Comparison of ENCODE assay signal across 1 cellular context in the genomic region with DNA sequence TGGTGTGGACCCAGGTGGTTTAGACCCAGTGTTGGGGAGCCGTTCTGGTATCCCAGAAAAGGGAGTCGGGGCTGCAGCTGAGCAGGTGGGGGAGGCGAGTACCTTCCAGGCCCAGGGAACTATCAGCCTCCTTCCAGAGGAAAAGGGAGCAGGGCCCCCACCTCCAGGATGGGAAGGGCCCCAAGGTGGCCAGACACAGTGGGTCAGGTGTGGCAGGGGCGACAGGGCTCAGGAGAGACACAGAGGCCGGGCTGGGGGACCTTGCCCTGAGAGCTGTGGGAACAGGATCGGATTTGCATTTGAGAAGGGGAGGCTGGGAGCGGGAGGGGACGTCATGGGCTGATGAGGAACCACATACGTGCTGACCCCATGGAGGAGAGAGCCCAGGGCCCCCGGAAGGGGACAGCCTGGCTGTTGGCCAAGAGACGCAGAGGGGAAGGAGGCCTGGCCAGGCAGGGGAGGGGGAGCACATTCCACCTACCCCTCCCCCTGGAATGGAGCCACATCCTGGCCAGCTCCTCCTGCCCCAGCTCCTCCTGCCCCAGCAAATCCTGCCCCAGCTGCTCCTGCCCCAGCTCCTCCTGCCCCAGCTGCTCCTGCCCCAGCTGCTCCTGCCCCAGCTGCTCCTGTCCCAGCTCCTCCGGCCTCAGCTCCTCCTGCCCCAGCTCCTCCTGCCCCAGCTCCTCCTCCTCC.
TF ChIP-seq lines count a peak whose summit lies in the region.

No MANE protein-coding gene starts in this region.

TF ChIP-seq in HepG2, 621 proteins besides CTCF, POLR2A, EP300 and RAD21 (continued from another document and continues in another):
- TF ChIP-seq NFKB2 (CRISPR knock-in tag; IDR thresholded peaks at IDR 0.05; ENCODE audit: borderline replicate concordance): peak; percentile 45; the same call in 1 of the 2 replicates
- TF ChIP-seq, protein P1, sequence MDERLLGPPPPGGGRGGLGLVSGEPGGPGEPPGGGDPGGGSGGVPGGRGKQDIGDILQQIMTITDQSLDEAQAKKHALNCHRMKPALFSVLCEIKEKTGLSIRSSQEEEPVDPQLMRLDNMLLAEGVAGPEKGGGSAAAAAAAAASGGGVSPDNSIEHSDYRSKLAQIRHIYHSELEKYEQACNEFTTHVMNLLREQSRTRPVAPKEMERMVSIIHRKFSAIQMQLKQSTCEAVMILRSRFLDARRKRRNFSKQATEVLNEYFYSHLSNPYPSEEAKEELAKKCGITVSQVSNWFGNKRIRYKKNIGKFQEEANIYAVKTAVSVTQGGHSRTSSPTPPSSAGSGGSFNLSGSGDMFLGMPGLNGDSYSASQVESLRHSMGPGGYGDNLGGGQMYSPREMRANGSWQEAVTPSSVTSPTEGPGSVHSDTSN (CRISPR knock-in tag; IDR thresholded peaks at IDR 0.05): no peak
- TF ChIP-seq, protein P2, sequence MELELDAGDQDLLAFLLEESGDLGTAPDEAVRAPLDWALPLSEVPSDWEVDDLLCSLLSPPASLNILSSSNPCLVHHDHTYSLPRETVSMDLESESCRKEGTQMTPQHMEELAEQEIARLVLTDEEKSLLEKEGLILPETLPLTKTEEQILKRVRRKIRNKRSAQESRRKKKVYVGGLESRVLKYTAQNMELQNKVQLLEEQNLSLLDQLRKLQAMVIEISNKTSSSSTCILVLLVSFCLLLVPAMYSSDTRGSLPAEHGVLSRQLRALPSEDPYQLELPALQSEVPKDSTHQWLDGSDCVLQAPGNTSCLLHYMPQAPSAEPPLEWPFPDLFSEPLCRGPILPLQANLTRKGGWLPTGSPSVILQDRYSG (CRISPR knock-in tag; IDR thresholded peaks at IDR 0.05): no peak
- TF ChIP-seq JUND (CRISPR knock-in tag; IDR thresholded peaks at IDR 0.05): no peak; the same call in 1 of the 2 replicates
- TF ChIP-seq, protein P3, sequence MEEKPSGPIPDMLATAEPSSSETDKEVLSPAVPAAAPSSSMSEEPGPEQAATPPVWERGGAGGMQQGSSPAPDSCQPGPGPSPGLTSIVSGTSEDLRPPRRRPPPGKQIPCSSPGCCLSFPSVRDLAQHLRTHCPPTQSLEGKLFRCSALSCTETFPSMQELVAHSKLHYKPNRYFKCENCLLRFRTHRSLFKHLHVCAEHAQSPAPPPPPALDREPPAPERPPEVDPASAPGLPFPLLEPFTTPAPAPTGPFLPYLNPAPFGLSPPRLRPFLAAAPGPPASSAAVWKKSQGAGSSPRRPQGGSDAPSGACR (CRISPR knock-in tag; IDR thresholded peaks at IDR 0.05): no peak; the same call in 1 of the 2 replicates
- TF ChIP-seq, protein P4, sequence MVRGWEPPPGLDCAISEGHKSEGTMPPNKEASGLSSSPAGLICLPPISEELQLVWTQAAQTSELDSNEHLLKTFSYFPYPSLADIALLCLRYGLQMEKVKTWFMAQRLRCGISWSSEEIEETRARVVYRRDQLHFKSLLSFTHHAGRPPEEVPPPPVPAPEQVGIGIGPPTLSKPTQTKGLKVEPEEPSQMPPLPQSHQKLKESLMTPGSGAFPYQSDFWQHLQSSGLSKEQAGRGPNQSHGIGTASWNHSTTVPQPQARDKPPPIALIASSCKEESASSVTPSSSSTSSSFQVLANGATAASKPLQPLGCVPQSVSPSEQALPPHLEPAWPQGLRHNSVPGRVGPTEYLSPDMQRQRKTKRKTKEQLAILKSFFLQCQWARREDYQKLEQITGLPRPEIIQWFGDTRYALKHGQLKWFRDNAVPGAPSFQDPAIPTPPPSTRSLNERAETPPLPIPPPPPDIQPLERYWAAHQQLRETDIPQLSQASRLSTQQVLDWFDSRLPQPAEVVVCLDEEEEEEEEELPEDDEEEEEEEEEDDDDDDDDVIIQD (CRISPR knock-in tag; IDR thresholded peaks at IDR 0.05; ENCODE audit: low read depth): no peak; the same call in 1 of the 2 replicates
- TF ChIP-seq GFI1 (CRISPR knock-in tag; IDR thresholded peaks at IDR 0.05; ENCODE audit: borderline replicate concordance): peak; percentile 87
- TF ChIP-seq ZNF335 (CRISPR knock-in tag; IDR thresholded peaks at IDR 0.05): no peak
- TF ChIP-seq, protein P5, sequence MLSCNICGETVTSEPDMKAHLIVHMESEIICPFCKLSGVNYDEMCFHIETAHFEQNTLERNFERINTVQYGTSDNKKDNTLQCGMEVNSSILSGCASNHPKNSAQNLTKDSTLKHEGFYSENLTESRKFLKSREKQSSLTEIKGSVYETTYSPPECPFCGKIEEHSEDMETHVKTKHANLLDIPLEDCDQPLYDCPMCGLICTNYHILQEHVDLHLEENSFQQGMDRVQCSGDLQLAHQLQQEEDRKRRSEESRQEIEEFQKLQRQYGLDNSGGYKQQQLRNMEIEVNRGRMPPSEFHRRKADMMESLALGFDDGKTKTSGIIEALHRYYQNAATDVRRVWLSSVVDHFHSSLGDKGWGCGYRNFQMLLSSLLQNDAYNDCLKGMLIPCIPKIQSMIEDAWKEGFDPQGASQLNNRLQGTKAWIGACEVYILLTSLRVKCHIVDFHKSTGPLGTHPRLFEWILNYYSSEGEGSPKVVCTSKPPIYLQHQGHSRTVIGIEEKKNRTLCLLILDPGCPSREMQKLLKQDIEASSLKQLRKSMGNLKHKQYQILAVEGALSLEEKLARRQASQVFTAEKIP (CRISPR knock-in tag; IDR thresholded peaks at IDR 0.05; ENCODE audit: borderline replicate concordance): no peak
- no peak for TF ChIP-seq CCAR2 (optimal IDR thresholded peaks at IDR 0.05; ENCODE audit: low read depth, low read length)
- peak; percentile 31; the same call in 1 of the 2 replicates for TF ChIP-seq ZFX (CRISPR knock-in tag; IDR thresholded peaks at IDR 0.05; ENCODE audit: low read depth)
- TF ChIP-seq, protein P6, sequence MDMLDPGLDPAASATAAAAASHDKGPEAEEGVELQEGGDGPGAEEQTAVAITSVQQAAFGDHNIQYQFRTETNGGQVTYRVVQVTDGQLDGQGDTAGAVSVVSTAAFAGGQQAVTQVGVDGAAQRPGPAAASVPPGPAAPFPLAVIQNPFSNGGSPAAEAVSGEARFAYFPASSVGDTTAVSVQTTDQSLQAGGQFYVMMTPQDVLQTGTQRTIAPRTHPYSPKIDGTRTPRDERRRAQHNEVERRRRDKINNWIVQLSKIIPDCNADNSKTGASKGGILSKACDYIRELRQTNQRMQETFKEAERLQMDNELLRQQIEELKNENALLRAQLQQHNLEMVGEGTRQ (IDR thresholded peaks at IDR 0.05; ENCODE audit: low read depth, low read length): no peak
- TF ChIP-seq, protein P6 (CRISPR knock-in tag; IDR thresholded peaks at IDR 0.05; ENCODE audit: borderline replicate concordance): peak; percentile 11; the same call in 1 of the 2 replicates
- TF ChIP-seq ZBTB7A (CRISPR knock-in tag; IDR thresholded peaks at IDR 0.05): no peak; the same call in none of the 2 replicates
- TF ChIP-seq ZNF773 (CRISPR knock-in tag; IDR thresholded peaks at IDR 0.05; ENCODE audit: borderline replicate concordance): no peak
- no peak for TF ChIP-seq PAF1 (CRISPR knock-in tag; IDR thresholded peaks at IDR 0.05)
- peak; percentile 93 for TF ChIP-seq ZNF746 (CRISPR knock-in tag; IDR thresholded peaks at IDR 0.05)
- peak; percentile 90 for TF ChIP-seq RARA (CRISPR knock-in tag; IDR thresholded peaks at IDR 0.05)
- TF ChIP-seq, protein P7, sequence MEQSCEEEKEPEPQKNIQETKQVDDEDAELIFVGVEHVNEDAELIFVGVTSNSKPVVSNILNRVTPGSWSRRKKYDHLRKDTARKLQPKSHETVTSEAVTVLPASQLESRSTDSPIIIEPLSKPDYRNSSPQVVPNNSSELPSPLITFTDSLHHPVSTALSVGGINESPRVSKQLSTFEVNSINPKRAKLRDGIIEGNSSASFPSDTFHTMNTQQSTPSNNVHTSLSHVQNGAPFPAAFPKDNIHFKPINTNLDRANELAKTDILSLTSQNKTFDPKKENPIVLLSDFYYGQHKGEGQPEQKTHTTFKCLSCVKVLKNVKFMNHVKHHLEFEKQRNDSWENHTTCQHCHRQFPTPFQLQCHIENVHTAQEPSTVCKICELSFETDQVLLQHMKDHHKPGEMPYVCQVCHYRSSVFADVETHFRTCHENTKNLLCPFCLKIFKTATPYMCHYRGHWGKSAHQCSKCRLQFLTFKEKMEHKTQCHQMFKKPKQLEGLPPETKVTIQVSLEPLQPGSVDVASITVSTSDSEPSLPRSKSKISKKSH (CRISPR knock-in tag; IDR thresholded peaks at IDR 0.05; ENCODE audit: borderline replicate concordance): no peak
- TF ChIP-seq SAP130 (CRISPR knock-in tag; IDR thresholded peaks at IDR 0.05; ENCODE audit: low read depth): peak; percentile 94
- TF ChIP-seq, protein P8, sequence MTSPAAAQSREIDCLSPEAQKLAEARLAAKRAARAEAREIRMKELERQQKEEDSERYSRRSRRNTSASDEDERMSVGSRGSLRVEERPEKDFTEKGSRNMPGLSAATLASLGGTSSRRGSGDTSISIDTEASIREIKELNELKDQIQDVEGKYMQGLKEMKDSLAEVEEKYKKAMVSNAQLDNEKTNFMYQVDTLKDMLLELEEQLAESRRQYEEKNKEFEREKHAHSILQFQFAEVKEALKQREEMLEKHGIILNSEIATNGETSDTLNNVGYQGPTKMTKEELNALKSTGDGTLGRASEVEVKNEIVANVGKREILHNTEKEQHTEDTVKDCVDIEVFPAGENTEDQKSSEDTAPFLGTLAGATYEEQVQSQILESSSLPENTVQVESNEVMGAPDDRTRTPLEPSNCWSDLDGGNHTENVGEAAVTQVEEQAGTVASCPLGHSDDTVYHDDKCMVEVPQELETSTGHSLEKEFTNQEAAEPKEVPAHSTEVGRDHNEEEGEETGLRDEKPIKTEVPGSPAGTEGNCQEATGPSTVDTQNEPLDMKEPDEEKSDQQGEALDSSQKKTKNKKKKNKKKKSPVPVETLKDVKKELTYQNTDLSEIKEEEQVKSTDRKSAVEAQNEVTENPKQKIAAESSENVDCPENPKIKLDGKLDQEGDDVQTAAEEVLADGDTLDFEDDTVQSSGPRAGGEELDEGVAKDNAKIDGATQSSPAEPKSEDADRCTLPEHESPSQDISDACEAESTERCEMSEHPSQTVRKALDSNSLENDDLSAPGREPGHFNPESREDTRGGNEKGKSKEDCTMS (CRISPR knock-in tag; conservative IDR thresholded peaks at IDR 0.05): no peak
- TF ChIP-seq, protein P9, sequence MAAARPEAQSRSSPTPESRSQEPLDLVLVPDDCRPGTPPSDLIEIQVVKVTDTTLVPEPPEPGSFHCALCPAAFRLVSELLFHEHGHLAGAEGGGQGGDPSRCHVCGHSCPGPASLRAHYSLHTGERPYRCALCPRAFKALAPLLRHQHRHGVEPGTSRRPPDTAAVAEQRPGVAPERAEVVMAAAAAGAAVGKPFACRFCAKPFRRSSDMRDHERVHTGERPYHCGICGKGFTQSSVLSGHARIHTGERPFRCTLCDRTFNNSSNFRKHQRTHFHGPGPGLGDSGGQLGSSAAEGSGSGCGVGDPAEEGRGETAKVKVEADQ (CRISPR knock-in tag; IDR thresholded peaks at IDR 0.05; ENCODE audit: borderline replicate concordance): peak; percentile 50; the same call in 1 of the 2 replicates
- peak; percentile 81; the same call in 1 of the 2 replicates for TF ChIP-seq ZSCAN31 (CRISPR knock-in tag; IDR thresholded peaks at IDR 0.05; ENCODE audit: low read depth)
- TF ChIP-seq, protein P10, sequence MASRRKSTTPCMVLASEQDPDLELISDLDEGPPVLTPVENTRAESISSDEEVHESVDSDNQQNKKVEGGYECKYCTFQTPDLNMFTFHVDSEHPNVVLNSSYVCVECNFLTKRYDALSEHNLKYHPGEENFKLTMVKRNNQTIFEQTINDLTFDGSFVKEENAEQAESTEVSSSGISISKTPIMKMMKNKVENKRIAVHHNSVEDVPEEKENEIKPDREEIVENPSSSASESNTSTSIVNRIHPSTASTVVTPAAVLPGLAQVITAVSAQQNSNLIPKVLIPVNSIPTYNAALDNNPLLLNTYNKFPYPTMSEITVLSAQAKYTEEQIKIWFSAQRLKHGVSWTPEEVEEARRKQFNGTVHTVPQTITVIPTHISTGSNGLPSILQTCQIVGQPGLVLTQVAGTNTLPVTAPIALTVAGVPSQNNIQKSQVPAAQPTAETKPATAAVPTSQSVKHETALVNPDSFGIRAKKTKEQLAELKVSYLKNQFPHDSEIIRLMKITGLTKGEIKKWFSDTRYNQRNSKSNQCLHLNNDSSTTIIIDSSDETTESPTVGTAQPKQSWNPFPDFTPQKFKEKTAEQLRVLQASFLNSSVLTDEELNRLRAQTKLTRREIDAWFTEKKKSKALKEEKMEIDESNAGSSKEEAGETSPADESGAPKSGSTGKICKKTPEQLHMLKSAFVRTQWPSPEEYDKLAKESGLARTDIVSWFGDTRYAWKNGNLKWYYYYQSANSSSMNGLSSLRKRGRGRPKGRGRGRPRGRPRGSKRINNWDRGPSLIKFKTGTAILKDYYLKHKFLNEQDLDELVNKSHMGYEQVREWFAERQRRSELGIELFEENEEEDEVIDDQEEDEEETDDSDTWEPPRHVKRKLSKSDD (CRISPR knock-in tag; IDR thresholded peaks at IDR 0.05; ENCODE audit: low read depth): no peak
- TF ChIP-seq, protein P11, sequence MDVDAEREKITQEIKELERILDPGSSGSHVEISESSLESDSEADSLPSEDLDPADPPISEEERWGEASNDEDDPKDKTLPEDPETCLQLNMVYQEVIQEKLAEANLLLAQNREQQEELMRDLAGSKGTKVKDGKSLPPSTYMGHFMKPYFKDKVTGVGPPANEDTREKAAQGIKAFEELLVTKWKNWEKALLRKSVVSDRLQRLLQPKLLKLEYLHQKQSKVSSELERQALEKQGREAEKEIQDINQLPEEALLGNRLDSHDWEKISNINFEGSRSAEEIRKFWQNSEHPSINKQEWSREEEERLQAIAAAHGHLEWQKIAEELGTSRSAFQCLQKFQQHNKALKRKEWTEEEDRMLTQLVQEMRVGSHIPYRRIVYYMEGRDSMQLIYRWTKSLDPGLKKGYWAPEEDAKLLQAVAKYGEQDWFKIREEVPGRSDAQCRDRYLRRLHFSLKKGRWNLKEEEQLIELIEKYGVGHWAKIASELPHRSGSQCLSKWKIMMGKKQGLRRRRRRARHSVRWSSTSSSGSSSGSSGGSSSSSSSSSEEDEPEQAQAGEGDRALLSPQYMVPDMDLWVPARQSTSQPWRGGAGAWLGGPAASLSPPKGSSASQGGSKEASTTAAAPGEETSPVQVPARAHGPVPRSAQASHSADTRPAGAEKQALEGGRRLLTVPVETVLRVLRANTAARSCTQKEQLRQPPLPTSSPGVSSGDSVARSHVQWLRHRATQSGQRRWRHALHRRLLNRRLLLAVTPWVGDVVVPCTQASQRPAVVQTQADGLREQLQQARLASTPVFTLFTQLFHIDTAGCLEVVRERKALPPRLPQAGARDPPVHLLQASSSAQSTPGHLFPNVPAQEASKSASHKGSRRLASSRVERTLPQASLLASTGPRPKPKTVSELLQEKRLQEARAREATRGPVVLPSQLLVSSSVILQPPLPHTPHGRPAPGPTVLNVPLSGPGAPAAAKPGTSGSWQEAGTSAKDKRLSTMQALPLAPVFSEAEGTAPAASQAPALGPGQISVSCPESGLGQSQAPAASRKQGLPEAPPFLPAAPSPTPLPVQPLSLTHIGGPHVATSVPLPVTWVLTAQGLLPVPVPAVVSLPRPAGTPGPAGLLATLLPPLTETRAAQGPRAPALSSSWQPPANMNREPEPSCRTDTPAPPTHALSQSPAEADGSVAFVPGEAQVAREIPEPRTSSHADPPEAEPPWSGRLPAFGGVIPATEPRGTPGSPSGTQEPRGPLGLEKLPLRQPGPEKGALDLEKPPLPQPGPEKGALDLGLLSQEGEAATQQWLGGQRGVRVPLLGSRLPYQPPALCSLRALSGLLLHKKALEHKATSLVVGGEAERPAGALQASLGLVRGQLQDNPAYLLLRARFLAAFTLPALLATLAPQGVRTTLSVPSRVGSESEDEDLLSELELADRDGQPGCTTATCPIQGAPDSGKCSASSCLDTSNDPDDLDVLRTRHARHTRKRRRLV (CRISPR knock-in tag; IDR thresholded peaks at IDR 0.05): peak; percentile 97
- TF ChIP-seq PHB2 (IDR thresholded peaks at IDR 0.05; ENCODE audit: partially characterized antibody): no peak
- peak; percentile 15; the same call in 1 of the 2 replicates for TF ChIP-seq NCOR1 (IDR thresholded peaks at IDR 0.05; ENCODE audit: borderline replicate concordance, low read length)
